ENCODE assay signal across 22 cellular contexts in genomic region chr10:121291376-121291775, GRCh38.
"Had no signal": no experiment of that assay in that cellular context is flagged by ENCODE, and none has a peak within 500 bp of the region (broad histone marks: within the 10 kb centered on the region; RNA-seq: fewer than 3 reads in every experiment).

No MANE protein-coding gene starts in this region.

- H3K4me1 ChIP-seq: Peyer's patch had no signal

- DNase-seq: Karpas-422, KG1, MG63, NCI-H1092, NCI-H1105 treated with DMSO at 0.1 percent for 48 hours, NCI-H1436, NCI-H187, NCI-H2029, NCI-H2081 treated with DMSO at 0.1 percent for 48 hours, NCI-H2171, NCI-H226, NCI-H446, NCI-H510A, NCI-H524 treated with DMSO at 0.1 percent for 48 hours, NCI-H69, NCI-H774, PC-3, Peyer's patch, SHP77 treated with DMSO at 0.1 percent for 48 hours, SJCRH30 had no signal

- H3K27me3 ChIP-seq: Peyer's patch, SJCRH30 had no signal

- H3K27ac ChIP-seq: Peyer's patch, SJCRH30 had no signal

- H3K9me3 ChIP-seq: MG63, Peyer's patch, SJCRH30 had no signal

- H3K36me3 ChIP-seq: MG63, Peyer's patch, SJCRH30 had no signal

- H3K4me3 ChIP-seq: MG63, Peyer's patch, SJCRH30 had no signal

- ATAC-seq: PC-3, Right ventricle myocardium inferior, SK-N-SH treated with all-trans-retinoic acid at 6 μM for 48 hours had no signal
